ENCODE assay signal across 9 cellular contexts in genomic region chr2:148814143-148814852, GRCh38.
DNase-seq lines count a peak whose midpoint lies in the region; ATAC-seq and TF ChIP-seq lines count a peak whose summit lies in the region.
"Had no signal": no experiment of that assay in that cellular context is flagged by ENCODE, and none has a peak within 500 bp of the region (broad histone marks: within the 10 kb centered on the region; RNA-seq: fewer than 3 reads in every experiment).

No MANE protein-coding gene starts in this region.

- no peaks in the 10 kb centered on the region for H3K27me3 ChIP-seq in iPS-18a (ENCODE audit: control insufficient read depth, insufficient read depth, low read length)

- DNase-seq in AG10803 (ENCODE audit: low read depth) (peak; percentile 33), T-helper 17 cell (no peak), NCI-H1930 (lab: John Stamatoyannopoulos, UW) (no peak)
- no peak for DNase-seq in stimulated activated CD4-positive, alpha-beta T cell treated with anti-CD3 and anti-CD28 coated beads, Interleukin-12 subunit alpha, Interleukin-12 subunit beta, amount 100 ng/mL, for 4 hours
- DNase-seq: DMS79 had no signal

- H3K9me3 ChIP-seq in T-helper 17 cell (ENCODE audit: control insufficient read depth, low read length, poor library complexity, severe bottlenecking) (no peaks in the 10 kb centered on the region), iPS-18a (ENCODE audit: control insufficient read depth, low read depth, low read length) (no peaks in the 10 kb centered on the region)

- H3K9ac ChIP-seq in iPS-18a (ENCODE audit: low read length), result no peak overlapping the region

- H3K36me3 ChIP-seq in iPS-18a (ENCODE audit: control insufficient read depth, low read depth, low read length), result no peaks in the 10 kb centered on the region

- H3K27me3 Mint-ChIP-seq in T-helper 17 cell, result peaks cover 39% of the 10 kb centered on the region

- no peak for TF ChIP-seq CTCF in AG10803 (conservative IDR thresholded peaks at IDR 0.05; ENCODE audit: low read length)

- ATAC-seq in GM21723 (IDR thresholded peaks at IDR 0.05; ENCODE audit: unreplicated experiment) (peak; percentile 9), T-helper 17 cell (peak; percentile 13), GM21825 (IDR thresholded peaks at IDR 0.05; ENCODE audit: unreplicated experiment) (no peak), HG02623 (IDR thresholded peaks at IDR 0.05; ENCODE audit: unreplicated experiment) (no peak)

- peak overlapping the region; percentile 91 for H3K27ac Mint-ChIP-seq in T-helper 17 cell

- peaks cover 23% of the 10 kb centered on the region for H3K4me1 Mint-ChIP-seq in T-helper 17 cell

- peak overlapping the region; percentile 78 for H3K4me3 Mint-ChIP-seq in T-helper 17 cell

- H3K4me3 ChIP-seq in AG10803 (ENCODE audit: low read length) (no peak overlapping the region), iPS-18a (ENCODE audit: low read length) (no peak overlapping the region)

- peaks cover 34% of the 10 kb centered on the region for H3K4me1 ChIP-seq in iPS-18a (ENCODE audit: control insufficient read depth, low read depth, low read length)

- H3K27ac ChIP-seq in iPS-18a (ENCODE audit: low read length), result peak overlapping the region; percentile 6

- no peaks in the 10 kb centered on the region for H3K36me3 Mint-ChIP-seq in T-helper 17 cell (ENCODE audit: low read depth)

Comparison
In these comparisons a context has a peak if more than half of its experiments do, and no peak if none do; other contexts are left out.
1. ATAC-seq: peak in GM21723 (single experiment) and T-helper 17 cell (single experiment); none in GM21825 (single experiment) and HG02623 (single experiment).